ENCODE assay signal across 25 cellular contexts in the genomic region with DNA sequence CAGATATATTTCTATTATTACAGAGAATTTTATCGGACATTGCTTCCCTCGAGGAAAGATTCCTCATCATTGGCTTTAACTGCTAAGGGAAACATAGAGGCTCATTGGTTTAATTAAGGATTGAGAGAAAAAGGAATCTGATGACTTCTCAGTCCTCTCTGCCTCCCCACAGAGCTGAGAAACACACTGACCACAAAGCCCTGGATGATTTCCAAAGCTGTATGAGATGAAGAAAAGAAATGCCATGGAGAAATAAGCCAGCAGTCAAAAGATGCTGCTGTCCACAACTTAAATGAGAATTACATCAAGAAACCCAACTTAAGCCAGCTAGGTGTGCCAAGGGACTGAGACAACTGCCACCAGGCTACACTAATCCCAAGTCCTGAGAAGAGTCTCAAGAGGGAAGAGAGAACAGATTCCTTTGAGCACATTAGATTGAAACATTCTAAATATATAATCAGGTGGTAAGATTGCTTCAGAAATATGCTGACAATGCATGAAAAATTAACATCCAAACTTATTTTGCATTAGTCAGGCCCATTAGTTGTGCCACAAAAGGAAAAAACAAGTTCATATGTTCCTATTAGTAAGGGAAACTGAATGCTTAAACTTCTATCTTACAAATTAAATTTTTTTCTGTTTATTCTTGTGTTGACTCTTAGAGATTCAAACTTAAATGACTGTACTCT.
DNase-seq lines count a peak whose midpoint lies in the region; FAIRE-seq and TF ChIP-seq lines count a peak whose summit lies in the region.
"Had no signal": no experiment of that assay in that cellular context is flagged by ENCODE, and none has a peak within 500 bp of the region (broad histone marks: within the 10 kb centered on the region; RNA-seq: fewer than 3 reads in every experiment).

No MANE protein-coding gene starts in this region.

- FAIRE-seq in urothelium cell line (lab: Jason Lieb, UNC), result no peak
- FAIRE-seq: H54, keratinocyte, TTC549 had no signal

- DNase-seq in LHCN-M2 (ENCODE audit: low read depth) (peak; percentile 73), astrocyte of the cerebellum (ENCODE audit: low read depth) (peak; percentile 94), fibroblast of villous mesenchyme (ENCODE audit: low read depth) (peak; percentile 50), urothelium cell line (ENCODE audit: low spot score) (peak; percentile 20), cerebellum (ENCODE audit: low spot score) (no peak), activated T-cell treated with anti-CD3 and anti-CD28 coated beads for 4 hours (no peak)
- DNase-seq in activated CD4-positive, alpha-beta T cell treated with anti-CD3 and anti-CD28 coated beads for 1 hour, result no peak
- DNase-seq: activated CD4-positive, alpha-beta T cell treated with anti-CD3 and anti-CD28 coated beads for 4 hours; activated CD8-positive, alpha-beta memory T cell treated with anti-CD3 and anti-CD28 coated beads, Interleukin-2, amount 10 ng/mL, durations not matched to agents 7 days and 5 days; activated effector memory CD4-positive, alpha-beta T cell treated with Interleukin-2 at 50 U/mL for 16 hours; activated naive CD8-positive, alpha-beta T cell treated with anti-CD3 and anti-CD28 coated beads, Interleukin-2, amount 50 U/mL, for 24 hours; Calu3; effector memory CD8-positive, alpha-beta T cell; EL; mammary epithelial cell; naive B cell; NCI-H187; NCI-H510A; right cardiac atrium; stimulated activated naive CD4-positive, alpha-beta T cell; tibial artery had no signal

- in situ Hi-C loops in astrocyte of the cerebellum (cut with HindIII; ENCODE audit: low sequenced_read_pairs), result no loop called here

- H3K4me3 ChIP-seq in astrocyte of the cerebellum (ENCODE audit: low read depth, low read length) (no peak overlapping the region), fibroblast of villous mesenchyme (ENCODE audit: low read depth, low read length) (no peak overlapping the region)
- H3K4me3 ChIP-seq: hepatocyte, tibial artery had no signal

- TF ChIP-seq CTCF in astrocyte of the cerebellum (IDR thresholded peaks at IDR 0.05; ENCODE audit: low read depth, low read length, missing control alignments) (no peak), fibroblast of villous mesenchyme (IDR thresholded peaks at IDR 0.05; ENCODE audit: insufficient read depth, low read depth, low read length) (no peak)

Comparison
In these comparisons a context has a peak if more than half of its experiments do, and no peak if none do; other contexts are left out.
1. DNase-seq: peak in LHCN-M2 (single experiment), astrocyte of the cerebellum (single experiment), fibroblast of villous mesenchyme (single experiment) and urothelium cell line (single experiment); none in cerebellum (single experiment), activated CD4-positive, alpha-beta T cell treated with anti-CD3 and anti-CD28 coated beads for 1 hour (single experiment) and activated T-cell treated with anti-CD3 and anti-CD28 coated beads for 4 hours (single experiment).